14 cellular contexts compared by ENCODE assay signal in the genomic region with DNA sequence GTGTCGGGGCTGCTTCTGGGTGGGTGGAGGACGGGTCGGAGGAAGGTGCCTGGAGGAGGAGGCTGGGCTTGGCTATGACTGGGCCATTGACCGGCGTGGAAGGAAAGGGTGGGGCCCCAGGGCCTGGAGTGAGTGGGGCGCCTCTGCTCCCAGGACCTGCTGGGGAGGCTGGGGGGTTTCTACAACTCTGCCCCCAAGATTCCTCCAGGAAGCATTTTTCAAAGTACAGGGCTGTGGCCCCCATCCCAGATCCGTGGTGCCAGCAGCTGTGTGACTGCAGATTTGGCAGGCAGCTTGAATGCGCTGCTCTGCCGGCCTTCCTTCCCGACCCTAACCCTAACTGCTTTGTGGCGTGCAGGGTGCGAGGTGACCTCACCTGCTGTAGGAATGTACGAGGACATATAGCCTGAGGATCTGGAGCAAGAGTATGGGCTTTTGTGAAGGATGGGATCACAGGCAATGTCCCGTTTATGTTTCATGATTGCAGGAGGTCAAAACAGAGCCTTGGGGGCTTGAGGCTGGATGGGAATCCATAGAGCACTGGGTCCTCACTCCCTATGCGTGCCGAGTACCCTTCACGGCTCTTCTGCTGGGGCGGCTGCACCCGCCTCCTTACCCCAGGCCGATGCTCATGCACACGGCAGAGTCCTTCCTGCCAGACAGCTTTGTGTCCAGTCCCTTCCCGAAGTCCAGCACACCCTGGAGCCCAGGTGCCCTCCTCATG. TPM values are rescaled to one million over a fixed set of nuclear protein-coding genes. Genes with fewer than 3 reads are reported as not detected.
"Had no signal": no experiment of that assay in that cellular context is flagged by ENCODE, and none has a peak within 500 bp of the region (broad histone marks: within the 10 kb centered on the region; RNA-seq: fewer than 3 reads in every experiment).

No MANE protein-coding gene starts in this region.

- H3K9me3 ChIP-seq: transverse colon had no signal

- H3K9ac ChIP-seq: parathyroid adenoma had no signal

- H3K36me3 ChIP-seq: transverse colon had no signal

- H3K4me3 ChIP-seq: heart right ventricle, smooth muscle cell, transverse colon had no signal

- H3K4me1 ChIP-seq: parathyroid adenoma, transverse colon had no signal

- H3K27ac ChIP-seq: heart right ventricle, parathyroid adenoma, transverse colon had no signal

- H3K27me3 ChIP-seq: transverse colon had no signal

- H3K4me2 ChIP-seq: smooth muscle cell had no signal

- ATAC-seq: heart right ventricle; stimulated activated effector memory CD8-positive, alpha-beta T cell treated with anti-CD3 and anti-CD28 coated beads, Interleukin-12 subunit alpha, Interleukin-12 subunit beta, amount 100 ng/mL, for 72 hours had no signal

- DNase-seq: activated B cell treated with CpG ODN at 0.5 μM for 24 hours; activated CD4-positive, alpha-beta T cell treated with anti-CD3 and anti-CD28 coated beads, Interleukin-2, amount 10 ng/mL, durations not matched to agents 7 days and 5 days; activated gamma-delta T cell; activated T-cell treated with anti-CD3 and anti-CD28 coated beads for 4 hours; anterior cingulate cortex; effector CD4-positive, alpha-beta T cell; heart right ventricle; transverse colon had no signal

RNA-seq across cellular contexts. Expression of gene TRPM2, which starts 24.7 kb away (rescaled TPM):
- total RNA-seq: fibroblast of lung, myocyte, neural crest cell had no signal
- polyA plus RNA-seq: fibroblast of lung, smooth muscle cell had no signal
